3 cellular contexts compared by ENCODE assay signal in genomic region chr10:116565533-116565932, GRCh38.
TF ChIP-seq lines count a peak whose summit lies in the region.

No MANE protein-coding gene starts in this region.

TF ChIP-seq in A549, 52 proteins besides CTCF, POLR2A, EP300 and RAD21:
- TF ChIP-seq HMGXB4 (CRISPR knock-in tag; IDR thresholded peaks at IDR 0.05; ENCODE audit: borderline replicate concordance) (no peak), POLR2AphosphoS2 (conservative IDR thresholded peaks at IDR 0.05; ENCODE audit: low read length) (no peak), ZC3H11A (IDR thresholded peaks at IDR 0.05) (no peak), MAFK (IDR thresholded peaks at IDR 0.05; ENCODE audit: partially characterized antibody) (peak; percentile 98), TP53 (CRISPR knock-in tag; IDR thresholded peaks at IDR 0.05) (no peak), CBX2 (IDR thresholded peaks at IDR 0.05; ENCODE audit: borderline replicate concordance, low read depth) (no peak)

TF ChIP-seq in IMR-90, 13 proteins besides CTCF, POLR2A, EP300 and RAD21:
- TF ChIP-seq MAFK (IDR thresholded peaks at IDR 0.05; ENCODE audit: low read depth, low read length) (peak; percentile 99), CEBPB (IDR thresholded peaks at IDR 0.05; ENCODE audit: low read depth, low read length) (no peak)

TF ChIP-seq in H1, 55 proteins besides CTCF, POLR2A, EP300 and RAD21:
- peak; percentile 99 for TF ChIP-seq MAFK (IDR thresholded peaks at IDR 0.05; ENCODE audit: low read depth, low read length)
- no peak for TF ChIP-seq SRF (IDR thresholded peaks at IDR 0.05; ENCODE audit: low read depth, low read length)
